Comparison of ENCODE assay signal across 8 cellular contexts in the genomic region with DNA sequence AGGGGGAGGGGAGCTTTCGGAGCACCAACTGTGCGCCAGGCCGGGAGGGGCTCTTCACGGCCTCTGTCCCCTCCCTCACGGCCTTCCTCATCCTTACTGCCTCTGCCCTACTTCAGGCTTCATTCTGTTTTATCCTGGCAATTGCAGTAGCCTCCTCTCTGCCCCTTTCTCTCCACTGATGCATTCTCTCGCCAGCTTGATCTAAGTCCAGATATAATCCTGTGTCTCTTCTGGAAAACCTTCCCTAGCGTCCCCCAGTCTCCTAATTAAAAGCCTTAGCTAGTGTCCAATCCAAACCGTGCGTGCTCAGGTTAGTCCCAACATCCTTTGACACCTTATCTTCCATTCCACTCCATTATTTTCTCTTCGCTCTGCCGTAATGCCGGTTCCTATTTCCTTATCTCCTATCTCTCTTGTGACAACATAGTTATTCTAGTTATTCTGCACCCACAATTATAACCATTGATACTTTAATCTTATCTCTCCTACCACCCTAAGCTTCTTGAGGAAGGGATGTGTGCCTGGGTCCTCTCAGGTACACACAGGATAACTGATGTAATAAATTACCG. TPM values are rescaled to one million over a fixed set of nuclear protein-coding genes. Genes with fewer than 3 reads are reported as not detected.
DNase-seq lines count a peak whose midpoint lies in the region; ATAC-seq and TF ChIP-seq lines count a peak whose summit lies in the region.

No MANE protein-coding gene starts in this region.

- WGBS in psoas muscle, 3 donors, result 15 to 29% (median 16%) methylated on average over 10 to 13 of the region's 13 CpGs

- H3K9me3 ChIP-seq in Panc1 (ENCODE audit: control insufficient read depth, insufficient read depth, low read depth, low read length) (no peaks in the 10 kb centered on the region), psoas muscle (no peaks in the 10 kb centered on the region)

- BruUV-seq in Panc1 (replicated peaks; lab: Mats Ljungman, UMichigan), result no TSS peak

- H3K27me3 ChIP-seq in Panc1 (ENCODE audit: control insufficient read depth, insufficient read depth, low read length), result no peaks in the 10 kb centered on the region
- no peaks in the 10 kb centered on the region for H3K27me3 ChIP-seq in psoas muscle (ENCODE audit: insufficient read depth in 3 of 3, low read length in 2 of 3)

- TF ChIP-seq CTCF in Panc1 (IDR thresholded peaks at IDR 0.05), result no peak
- no peak for TF ChIP-seq CTCF in psoas muscle (IDR thresholded peaks at IDR 0.05)

- intact Hi-C loops in Panc1 (cut with micrococcal nuclease; ENCODE audit: unreplicated experiment), result no loop called here
- intact Hi-C loops in psoas muscle (cut with DNase I), result loop anchor here in 1 of 2 donors (2.0 kb wide), 1 partner anchor 17 kb away; no protein-coding TSS in a partner anchor

- ATAC-seq in Panc1, result no peak
- no peak for ATAC-seq in psoas muscle

- H3K4me1 ChIP-seq in Panc1 (ENCODE audit: control insufficient read depth, insufficient read depth, low read length) (peaks cover 14% of the 10 kb centered on the region), psoas muscle (peaks cover 20% of the 10 kb centered on the region)

- CTCF ChIA-PET in Panc1 (lab: Charles Lee), result interaction anchor here (0.6 to 1.6 kb wide), 5 partner anchors 13 to 275 kb away, joined by 3 to 9 read pairs (median 3); a partner anchor contains a TSS

- peak overlapping the region; percentile 93 for H3K27ac ChIP-seq in Panc1 (ENCODE audit: low read length)
- H3K27ac ChIP-seq in epithelial cell of prostate, result peak overlapping the region; percentile 66
- peak overlapping the region; percentile 87 for H3K27ac ChIP-seq in psoas muscle

- H3K36me3 ChIP-seq in Panc1 (ENCODE audit: control insufficient read depth, insufficient read depth, low read length), result no peaks in the 10 kb centered on the region
- H3K36me3 ChIP-seq in psoas muscle (ENCODE audit: insufficient read depth in 1 of 2, low read depth in 1 of 2), result peaks cover 0 to 13% of the 10 kb centered on the region in 2 donors

- DNase-seq in NCI-H82 (lab: John Stamatoyannopoulos, UW), result peak; percentile 60
- no peak for DNase-seq in NCI-H82 treated with DMSO at 0.1 percent for 48 hours (lab: John Stamatoyannopoulos, UW; ENCODE audit: unreplicated experiment)
- no peak for DNase-seq in Panc1 (ENCODE audit: low read depth, low spot score)
- DNase-seq in epithelial cell of prostate (ENCODE audit: low read depth, low spot score), result no peak
- no peak for DNase-seq in psoas muscle
- no peak for DNase-seq in D341Med (ENCODE audit: low spot score)
- no peak for DNase-seq in DMS153 treated with DMSO at 0.1 percent for 48 hours (lab: John Stamatoyannopoulos, UW; ENCODE audit: unreplicated experiment)
- no peak for DNase-seq in NAMALWA (ENCODE audit: low spot score)

- H3K4me3 ChIP-seq in Panc1 (ENCODE audit: low read depth in 2 of 2, low read length in 2 of 2), result peak overlapping the region; percentile 85
- H3K4me3 ChIP-seq in psoas muscle, result peak overlapping the region; percentile 91

- in situ Hi-C loops in Panc1 (cut with HindIII; ENCODE audit: low pct_unique_long_range_greater_than_20kb, low sequenced_read_pairs), result no loop called here

- POLR2A ChIA-PET in Panc1 (lab: Charles Lee), result interaction anchor here (0.6 kb wide), 1 partner anchor 234 kb away, joined by 4 read pairs; no protein-coding TSS in a partner anchor

RNA-seq across cellular contexts. Expression of a gene that starts 0.9 kb away (rescaled TPM):
- total RNA-seq in Panc1 (2021; ENCODE audit: unreplicated experiment) (16.6 TPM), psoas muscle (1 to 10 TPM; 2.8 to 7.8 (median 5.6) TPM)
- 17.6 TPM for polyA plus RNA-seq in Panc1 (2012; ENCODE audit: insufficient read length)
- polyA plus RNA-seq in psoas muscle, result 1 to 10 TPM; 2.3 to 7.4 (median 3.2) TPM

RNA-seq across cellular contexts. Expression of a gene that starts 11.3 kb away (rescaled TPM):
- 14.4 TPM for total RNA-seq in Panc1 (2021; ENCODE audit: unreplicated experiment)
- polyA plus RNA-seq in Panc1 (2012; ENCODE audit: insufficient read length), result 20.9 TPM
- total RNA-seq in psoas muscle, result 10 to 100 TPM in 2 of 4 donors, 1 to 10 TPM in 2; 4.8 to 14.6 (median 9.1) TPM
- polyA plus RNA-seq in psoas muscle, result 1 to 10 TPM; 5.3 to 7.4 (median 5.4) TPM

RNA-seq across cellular contexts. Expression of a gene that starts 13.7 kb away (rescaled TPM):
- total RNA-seq in Panc1 (2021; ENCODE audit: unreplicated experiment) (1.7 TPM), psoas muscle (1 to 10 TPM in 2 of 4 donors, under 1 TPM in 2; 0.34 to 1.8 (median 0.90) TPM)
- polyA plus RNA-seq in Panc1 (2012; ENCODE audit: insufficient read length), result 1.8 TPM
- polyA plus RNA-seq in psoas muscle, result under 1 TPM; 0.22 to 0.51 (median 0.28) TPM

RNA-seq across cellular contexts. Expression of a gene that starts 21.5 kb away (rescaled TPM):
- total RNA-seq in Panc1 (2021; ENCODE audit: unreplicated experiment) (not detected), psoas muscle (1,000 to 10,000 TPM; 1,414 to 6,743 (median 2,777) TPM)
- 1.2 TPM for polyA plus RNA-seq in Panc1 (2012; ENCODE audit: insufficient read length)
- 1,000 to 10,000 TPM in 2 of 3 donors, 100 to 1,000 TPM in 1; 636 to 4,264 (median 2,548) TPM for polyA plus RNA-seq in psoas muscle

RNA-seq across cellular contexts. Expression of a gene that starts 25.8 kb away (rescaled TPM):
- total RNA-seq in Panc1 (2021; ENCODE audit: unreplicated experiment), result 52.6 TPM
- 41.9 TPM for polyA plus RNA-seq in Panc1 (2012; ENCODE audit: insufficient read length)
- total RNA-seq in psoas muscle, result 10 to 100 TPM; 30.1 to 50.0 (median 34.1) TPM
- 10 to 100 TPM; 24.5 to 45.0 (median 26.4) TPM for polyA plus RNA-seq in psoas muscle
